11 cellular contexts compared by ENCODE assay signal in the genomic region with DNA sequence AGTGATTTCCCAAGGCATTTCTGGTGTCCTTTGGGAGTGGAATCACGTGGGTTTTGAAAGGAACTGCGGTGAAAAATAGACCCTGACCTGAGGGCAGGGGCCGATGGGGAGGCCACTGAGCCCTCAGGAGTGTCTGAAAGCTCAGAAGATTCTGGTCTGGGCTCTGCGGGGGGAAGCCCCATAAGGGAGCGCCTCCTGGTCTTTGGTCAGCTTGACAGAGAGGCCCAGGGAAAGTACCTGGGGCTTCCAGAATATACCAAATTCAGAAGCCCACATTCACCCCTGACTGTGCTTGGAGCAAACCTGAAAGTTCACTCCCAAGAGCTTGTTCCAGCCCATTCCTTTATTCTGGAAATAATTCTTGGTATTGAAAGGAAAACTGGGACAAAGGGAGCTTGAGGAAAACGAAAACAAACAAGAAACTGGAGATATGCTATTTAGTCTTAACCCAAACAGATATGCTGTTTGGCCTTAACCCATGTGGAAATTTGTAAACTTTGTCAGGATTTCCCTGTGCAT. TPM values are rescaled to one million over a fixed set of nuclear protein-coding genes. Genes with fewer than 3 reads are reported as not detected.
DNase-seq lines count a peak whose midpoint lies in the region; ATAC-seq and TF ChIP-seq lines count a peak whose summit lies in the region.
"Had no signal": no experiment of that assay in that cellular context is flagged by ENCODE, and none has a peak within 500 bp of the region (broad histone marks: within the 10 kb centered on the region; RNA-seq: fewer than 3 reads in every experiment).

No MANE protein-coding gene starts in this region.

- DNase-seq in GM12865 (ENCODE audit: low read depth) (peak; percentile 64), caudate nucleus (lab: John Stamatoyannopoulos, UW) (no peak), osteocyte (ENCODE audit: extremely low spot score, unreplicated experiment) (no peak), iPS-NIHi11 (ENCODE audit: low spot score) (no peak), inferior parietal cortex (ENCODE audit: extremely low spot score) (no peak)
- DNase-seq: activated gamma-delta T cell; effector memory CD4-positive, alpha-beta T cell; left colon; NCI-H1417 had no signal

- H3K4me3 ChIP-seq in GM12865 (ENCODE audit: low read depth, low read length), result no peak overlapping the region

- peaks cover 25% of the 10 kb centered on the region for H3K4me1 Mint-ChIP-seq in osteocyte (ENCODE audit: unreplicated experiment)

- no peak overlapping the region for H3K4me3 Mint-ChIP-seq in osteocyte (ENCODE audit: unreplicated experiment)

- TF ChIP-seq CTCF in GM12865 (IDR thresholded peaks at IDR 0.05; ENCODE audit: insufficient read depth, low read depth, low read length, missing control alignments) (no peak), osteocyte (IDR thresholded peaks at IDR 0.05) (no peak)

- H3K36me3 Mint-ChIP-seq in osteocyte (ENCODE audit: unreplicated experiment), result peaks cover 25% of the 10 kb centered on the region

- H3K9me3 Mint-ChIP-seq in osteocyte (ENCODE audit: unreplicated experiment), result no peaks in the 10 kb centered on the region

- H3K27ac ChIP-seq in caudate nucleus (ENCODE audit: low read depth, low read length), result peak overlapping the region; percentile 81
- H3K27ac ChIP-seq: VCaP had no signal

- ATAC-seq in HG02588 (IDR thresholded peaks at IDR 0.05; ENCODE audit: unreplicated experiment), result no peak
- ATAC-seq: left colon had no signal

- peak overlapping the region; percentile 81 for H3K27ac Mint-ChIP-seq in osteocyte (ENCODE audit: unreplicated experiment)

- no peaks in the 10 kb centered on the region for H3K27me3 Mint-ChIP-seq in osteocyte (ENCODE audit: unreplicated experiment)

RNA-seq across cellular contexts. Expression of gene NAGLU, which starts 23.2 kb away (rescaled TPM):
- 86.5 and 96.6 TPM in 2 replicates for total RNA-seq in osteocyte

RNA-seq across cellular contexts. Expression of gene HSD17B1, which starts 39.9 kb away (rescaled TPM):
- 1.2 and 1.4 TPM in 2 replicates for total RNA-seq in osteocyte

RNA-seq across cellular contexts. Expression of gene COASY, which starts 49.2 kb away (rescaled TPM):
- 51.7 and 62.7 TPM in 2 replicates for total RNA-seq in osteocyte

RNA-seq across cellular contexts. Expression of gene MLX, which starts 54.1 kb away (rescaled TPM):
- 34.6 and 35.8 TPM in 2 replicates for total RNA-seq in osteocyte

RNA-seq across cellular contexts. Expression of gene ATP6V0A1, which starts 54.1 kb away (rescaled TPM):
- 63.2 and 67.1 TPM in 2 replicates for total RNA-seq in osteocyte
